Comparison of ENCODE assay signal across 8 cellular contexts in the genomic region with DNA sequence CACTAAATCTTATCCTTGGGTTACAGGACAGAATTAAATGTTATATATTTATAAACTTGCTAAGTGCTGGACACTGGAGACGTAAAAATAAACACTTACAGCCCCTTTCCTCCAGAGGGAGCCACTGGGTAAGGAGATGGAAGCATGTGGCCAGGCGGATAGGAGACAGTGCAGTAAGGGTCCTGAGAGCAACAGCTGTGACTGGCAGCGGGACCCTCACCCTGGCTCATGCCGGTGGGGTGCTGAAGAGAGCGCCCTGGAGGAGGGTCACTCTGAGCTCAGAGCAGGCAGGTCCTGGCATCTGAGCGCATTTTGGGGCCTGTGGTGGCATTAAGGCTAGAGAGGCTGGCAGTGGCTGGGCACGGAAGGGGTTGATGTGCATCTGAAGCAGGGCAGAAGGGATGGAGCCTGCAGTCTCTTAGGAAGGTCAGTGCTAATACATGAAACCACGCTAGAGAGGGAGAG. TPM values are rescaled to one million over a fixed set of nuclear protein-coding genes. Genes with fewer than 3 reads are reported as not detected.
A peak's percentile ranks its signal among the peaks of the same experiment; 100 is the strongest.
DNase-seq lines count a peak whose midpoint lies in the region; ATAC-seq and TF ChIP-seq lines count a peak whose summit lies in the region.

No MANE protein-coding gene starts in this region.

- no peak overlapping the region for H3K4me3 ChIP-seq in kidney epithelial cell (ENCODE audit: low read depth, low read length)

- DNase-seq in A172 (ENCODE audit: low spot score) (peak; percentile 36), DMS53 treated with DMSO at 0.1 percent for 48 hours (lab: John Stamatoyannopoulos, UW; ENCODE audit: unreplicated experiment) (peak; percentile 1), NCI-H2196 (lab: John Stamatoyannopoulos, UW; ENCODE audit: unreplicated experiment) (peak; percentile 68), amniotic epithelial cell (ENCODE audit: low read depth) (peak; percentile 47), kidney epithelial cell (ENCODE audit: low read depth) (no peak), HK-2 (ENCODE audit: unreplicated experiment) (no peak)
- DNase-seq in activated effector memory CD4-positive, alpha-beta T cell treated with Interleukin-2 at 50 U/mL for 16 hours: no peak

- no peaks in the 10 kb centered on the region for H3K27me3 ChIP-seq in kidney epithelial cell (ENCODE audit: control insufficient read depth, insufficient read depth, low read length)

- ATAC-seq in HG02840 (IDR thresholded peaks at IDR 0.05; ENCODE audit: low FRiP score, unreplicated experiment): no peak

- peak; percentile 66 for TF ChIP-seq CTCF in kidney epithelial cell (IDR thresholded peaks at IDR 0.05; ENCODE audit: insufficient read depth, low read length, poor library complexity, severe bottlenecking)

- H3K36me3 ChIP-seq in kidney epithelial cell (ENCODE audit: control insufficient read depth, insufficient read depth, low read length): peaks cover 10% of the 10 kb centered on the region

RNA-seq across cellular contexts. Expression of a gene that starts 16.0 kb away (rescaled TPM):
- 296 and 324 TPM in 2 replicates for total RNA-seq in A172 (2014; rRNA removed; shearing (Covaris generic))
- total RNA-seq in kidney epithelial cell: 350 and 383 TPM in 2 replicates

RNA-seq across cellular contexts. Expression of a gene that starts 55.4 kb away (rescaled TPM):
- 169 and 205 TPM in 2 replicates for total RNA-seq in A172 (2014; rRNA removed; shearing (Covaris generic))
- 68.4 and 68.7 TPM in 2 replicates for total RNA-seq in kidney epithelial cell

Comparison
In these comparisons a context has a peak if more than half of its experiments do, and no peak if none do; other contexts are left out.
1. DNase-seq: peak in A172 (single experiment), DMS53 treated with DMSO at 0.1 percent for 48 hours (single experiment), NCI-H2196 (single experiment) and amniotic epithelial cell (single experiment); none in kidney epithelial cell (single experiment), activated effector memory CD4-positive, alpha-beta T cell treated with Interleukin-2 at 50 U/mL for 16 hours (single experiment) and HK-2 (single experiment).